ENCODE assay signal across 28 cellular contexts in the genomic region with DNA sequence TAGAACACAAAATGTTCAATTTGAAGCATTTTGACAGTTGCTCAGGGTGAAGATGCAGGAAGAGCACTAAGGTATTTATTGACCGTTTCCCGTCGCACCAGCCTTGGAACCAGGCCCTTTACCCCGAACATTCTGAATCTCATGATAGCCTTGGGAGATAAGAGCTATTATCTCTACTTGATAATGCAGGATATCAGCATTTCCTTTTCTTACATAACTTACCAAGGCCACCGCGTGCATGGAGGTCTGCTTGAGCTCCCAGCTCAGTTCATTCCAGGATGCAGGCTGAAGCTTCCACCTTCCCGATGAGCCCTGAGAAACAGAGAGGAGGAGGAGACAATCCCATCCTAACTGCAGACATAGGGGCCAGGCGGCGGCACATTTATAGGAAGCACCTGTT.
"Had no signal": no experiment of that assay in that cellular context is flagged by ENCODE, and none has a peak within 500 bp of the region (broad histone marks: within the 10 kb centered on the region; RNA-seq: fewer than 3 reads in every experiment).

No MANE protein-coding gene starts in this region.

- H3K36me3 Mint-ChIP-seq: activated naive CD8-positive, alpha-beta T cell treated with anti-CD3 and anti-CD28 coated beads, Interleukin-2, amount 10 ng/mL, durations not matched to agents 7 days and 5 days had no signal

- H3K9me3 ChIP-seq: body of pancreas, MG63 had no signal

- H3K27ac Mint-ChIP-seq: activated CD8-positive, alpha-beta T cell treated with anti-CD3 and anti-CD28 coated beads for 36 hours; activated naive CD8-positive, alpha-beta T cell treated with anti-CD3 and anti-CD28 coated beads, Interleukin-2, amount 10 ng/mL, durations not matched to agents 7 days and 5 days; activated T-cell treated with anti-CD3 and anti-CD28 coated beads, Interleukin-2, amount 50 U/mL, for 72 hours; activated T-helper 2 cell treated with anti-CD3 and anti-CD28 coated beads, Interferon-gamma antibody, Interleukin-2, Interleukin-4, amounts not matched to agents 10 μg/mL and 5 μg/mL and 100 μg/mL, durations not matched to agents 14 hours and 24 hours and 36 hours had no signal

- H3K4me3 Mint-ChIP-seq: activated CD8-positive, alpha-beta T cell treated with anti-CD3 and anti-CD28 coated beads for 36 hours; activated naive CD8-positive, alpha-beta T cell treated with anti-CD3 and anti-CD28 coated beads, Interleukin-2, amount 10 ng/mL, durations not matched to agents 7 days and 5 days; activated T-cell treated with anti-CD3 and anti-CD28 coated beads, Interleukin-2, amount 50 U/mL, for 72 hours had no signal

- H3K27ac ChIP-seq: body of pancreas, SK-N-MC, WERI-Rb-1 had no signal

- ATAC-seq: activated CD8-positive, alpha-beta T cell treated with anti-CD3 and anti-CD28 coated beads for 36 hours; activated T-cell treated with anti-CD3 and anti-CD28 coated beads, Interleukin-2, amount 50 U/mL, for 72 hours; body of pancreas; Panc1; Right ventricle myocardium inferior had no signal

- H3K9me3 Mint-ChIP-seq: activated CD8-positive, alpha-beta T cell treated with anti-CD3 and anti-CD28 coated beads for 36 hours; activated naive CD8-positive, alpha-beta T cell treated with anti-CD3 and anti-CD28 coated beads, Interleukin-2, amount 10 ng/mL, durations not matched to agents 7 days and 5 days had no signal

- H3K4me3 ChIP-seq: body of pancreas, MG63, SK-N-MC had no signal

- DNase-seq: activated CD4-positive, alpha-beta T cell treated with anti-CD3 and anti-CD28 coated beads for 4 hours; activated CD8-positive, alpha-beta memory T cell treated with anti-CD3 and anti-CD28 coated beads, Interleukin-2, amount 50 U/mL, for 4 hours; activated CD8-positive, alpha-beta T cell treated with anti-CD3 and anti-CD28 coated beads for 36 hours; activated naive CD4-positive, alpha-beta T cell treated with anti-CD3 and anti-CD28 coated beads, Interleukin-2, amount 50 U/mL, for 16 hours; activated naive CD8-positive, alpha-beta T cell treated with anti-CD3 and anti-CD28 coated beads, Interleukin-2, amount 10 ng/mL, durations not matched to agents 7 days and 5 days; activated T-cell treated with anti-CD3 and anti-CD28 coated beads, Interleukin-2, amount 50 U/mL, for 72 hours; aorta; body of pancreas; MG63; MV-4-11; NCI-H1092 treated with DMSO at 0.1 percent for 48 hours; NCI-H1417 treated with DMSO at 0.1 percent for 48 hours; NCI-H1694; NCI-H2029; NCI-H2107; NCI-H2171 treated with DMSO at 0.1 percent for 48 hours; NCI-H226; NCI-H510A; NCI-H526 treated with DMSO at 0.1 percent for 48 hours; NK-92 treated with Interleukin-12 subunit alpha and Interleukin-12 subunit beta, amount 100 ng/mL, for 24 hours; OCI-M1; RPMI8226; T-helper 1 cell; WERI-Rb-1 had no signal

- H3K36me3 ChIP-seq: MG63, WERI-Rb-1 had no signal

- H3K27me3 ChIP-seq: body of pancreas, MG63 had no signal

- H3K4me1 ChIP-seq: body of pancreas had no signal

- H3K4me1 Mint-ChIP-seq: activated naive CD8-positive, alpha-beta T cell treated with anti-CD3 and anti-CD28 coated beads, Interleukin-2, amount 10 ng/mL, durations not matched to agents 7 days and 5 days had no signal
